8 cellular contexts compared by ENCODE assay signal in the genomic region with DNA sequence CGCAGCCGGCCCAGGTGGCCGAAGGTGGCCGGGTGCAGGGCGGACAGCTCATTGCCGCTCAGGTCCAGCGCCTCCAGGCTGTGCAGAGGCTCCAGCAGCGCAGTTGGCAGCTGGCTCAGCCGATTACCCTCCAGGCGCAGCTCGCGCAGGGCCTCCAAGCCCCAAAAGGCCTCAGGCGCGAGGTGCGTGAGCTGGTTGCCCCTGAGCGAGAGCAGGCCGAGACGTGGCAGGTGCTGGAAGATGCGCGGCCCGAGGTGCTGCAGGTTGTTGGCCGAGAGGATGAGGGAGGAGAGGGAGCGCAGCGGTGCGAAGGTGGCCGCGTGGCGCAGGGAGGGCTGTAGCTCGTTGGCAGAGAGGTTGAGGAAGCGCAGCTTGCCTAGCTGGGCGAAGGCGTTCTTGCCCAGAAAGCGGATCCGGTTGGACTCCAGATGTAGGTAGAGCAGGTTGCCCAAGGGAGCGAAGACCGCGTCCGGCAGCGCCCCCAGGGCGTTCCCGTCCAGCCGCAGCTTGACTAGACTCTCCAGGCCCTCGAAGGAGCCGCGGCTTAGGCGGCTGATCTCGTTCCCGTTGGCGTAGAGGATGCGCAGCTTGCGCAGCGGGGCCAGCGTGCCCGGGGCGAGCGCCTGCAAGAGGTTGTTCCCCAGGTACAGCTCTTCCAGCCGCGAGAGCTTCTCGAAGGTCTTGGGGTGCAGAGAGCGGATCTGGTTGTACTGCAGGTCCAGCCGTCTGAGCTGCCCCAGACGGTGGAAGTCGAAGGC. TPM values are rescaled to one million over a fixed set of nuclear protein-coding genes. Genes with fewer than 3 reads are reported as not detected.
DNase-seq lines count a peak whose midpoint lies in the region; ATAC-seq and TF ChIP-seq lines count a peak whose summit lies in the region.

No MANE protein-coding gene starts in this region.

- no peaks in the 10 kb centered on the region for H3K36me3 Mint-ChIP-seq in immature natural killer cell
- no peaks in the 10 kb centered on the region for H3K36me3 Mint-ChIP-seq in stimulated activated effector memory CD8-positive, alpha-beta T cell treated with anti-CD3 and anti-CD28 coated beads, Interleukin-12 subunit alpha, Interleukin-12 subunit beta, amount 100 ng/mL, for 72 hours

- peaks cover 7 to 13% (median 11%) of the 10 kb centered on the region in 3 donors for H3K27me3 Mint-ChIP-seq in immature natural killer cell (ENCODE audit: low read depth in 3 of 3)

- H3K27ac ChIP-seq in HUES64 (ENCODE audit: low read depth, low read length) (no peak overlapping the region), body of pancreas (peak overlapping the region in 2 of 4 donors; percentile 29 to 35)

- DNase-seq in AG10803 (ENCODE audit: low read depth): no peak
- DNase-seq in body of pancreas: peak in 3 of 4 donors; percentile 12 to 58 (median 17)
- peak in 2 of 3 donors; percentile 1 to 5 for DNase-seq in immature natural killer cell
- peak in 1 of 2 donors; percentile 67 for DNase-seq in stimulated activated effector memory CD8-positive, alpha-beta T cell treated with anti-CD3 and anti-CD28 coated beads, Interleukin-12 subunit alpha, Interleukin-12 subunit beta, amount 100 ng/mL, for 72 hours (ENCODE audit: low spot score in 2 of 2)
- DNase-seq in activated effector memory CD4-positive, alpha-beta T cell treated with anti-CD3 and anti-CD28 coated beads, Interleukin-2, amount 50 U/mL, for 16 hours: no peak
- DNase-seq in putamen (ENCODE audit: low spot score): no peak

- H3K27me3 ChIP-seq in HUES64 (ENCODE audit: insufficient read depth, low read length) (peaks cover 59% of the 10 kb centered on the region), body of pancreas (no peaks in the 10 kb centered on the region)

- peaks cover 5 to 22% of the 10 kb centered on the region in 2 donors for H3K4me1 Mint-ChIP-seq in immature natural killer cell
- H3K4me1 Mint-ChIP-seq in stimulated activated effector memory CD8-positive, alpha-beta T cell treated with anti-CD3 and anti-CD28 coated beads, Interleukin-12 subunit alpha, Interleukin-12 subunit beta, amount 100 ng/mL, for 72 hours: peaks cover 6% of the 10 kb centered on the region

- peak overlapping the region; percentile 69 to 78 (median 75) for H3K4me3 Mint-ChIP-seq in immature natural killer cell
- H3K4me3 Mint-ChIP-seq in stimulated activated effector memory CD8-positive, alpha-beta T cell treated with anti-CD3 and anti-CD28 coated beads, Interleukin-12 subunit alpha, Interleukin-12 subunit beta, amount 100 ng/mL, for 72 hours: peak overlapping the region; percentile 45

- no peak for TF ChIP-seq CTCF in AG10803 (conservative IDR thresholded peaks at IDR 0.05; ENCODE audit: low read length)
- no peak for TF ChIP-seq CTCF in body of pancreas (IDR thresholded peaks at IDR 0.05)

- H3K9ac ChIP-seq in HUES64 (ENCODE audit: low read depth, low read length): peak overlapping the region; percentile 57; the same call in 1 of the 2 replicates

- H3K4me1 ChIP-seq in HUES64 (ENCODE audit: insufficient read depth, low read length): peaks cover 26% of the 10 kb centered on the region
- H3K4me1 ChIP-seq in body of pancreas: peaks cover 28% of the 10 kb centered on the region

- H3K9me3 ChIP-seq in HUES64 (ENCODE audit: insufficient read depth, low read depth, low read length) (no peaks in the 10 kb centered on the region), body of pancreas (no peaks in the 10 kb centered on the region)

- ATAC-seq in body of pancreas (peak; percentile 19), HG03039 (IDR thresholded peaks at IDR 0.05; ENCODE audit: unreplicated experiment) (no peak)
- ATAC-seq in stimulated activated effector memory CD8-positive, alpha-beta T cell treated with anti-CD3 and anti-CD28 coated beads, Interleukin-12 subunit alpha, Interleukin-12 subunit beta, amount 100 ng/mL, for 72 hours: peak; percentile 17

- TF ChIP-seq POLR2A in body of pancreas (IDR thresholded peaks at IDR 0.05): no peak

- H3K4me3 ChIP-seq in AG10803 (ENCODE audit: low read length) (peak overlapping the region; percentile 7), HUES64 (ENCODE audit: low read length) (peak overlapping the region; percentile 65), body of pancreas (no peak overlapping the region)

- H3K36me3 ChIP-seq in HUES64 (ENCODE audit: insufficient read depth, low read length) (no peaks in the 10 kb centered on the region), body of pancreas (replicated peaks in 1 of 2; ENCODE audit: insufficient read depth in 1 of 2, low read depth in 2 of 2) (no peaks in the 10 kb centered on the region)

- no peak overlapping the region for H3K27ac Mint-ChIP-seq in immature natural killer cell
- no peak overlapping the region for H3K27ac Mint-ChIP-seq in stimulated activated effector memory CD8-positive, alpha-beta T cell treated with anti-CD3 and anti-CD28 coated beads, Interleukin-12 subunit alpha, Interleukin-12 subunit beta, amount 100 ng/mL, for 72 hours

- intact Hi-C loops in body of pancreas (cut with DNase I): no loop called here

- no peaks in the 10 kb centered on the region for H3K9me3 Mint-ChIP-seq in immature natural killer cell
- H3K9me3 Mint-ChIP-seq in stimulated activated effector memory CD8-positive, alpha-beta T cell treated with anti-CD3 and anti-CD28 coated beads, Interleukin-12 subunit alpha, Interleukin-12 subunit beta, amount 100 ng/mL, for 72 hours: no peaks in the 10 kb centered on the region

- 5% methylated on average over 63 of the region's 63 CpGs for WGBS in HUES64
- 6 to 16% methylated on average over 27 to 63 of the region's 63 CpGs for WGBS in body of pancreas, 2 donors

RNA-seq across cellular contexts. Expression of a gene that starts 0.9 kb away (rescaled TPM):
- 9.0 TPM for polyA plus RNA-seq in HUES64 (2013, experiment 1 of 2)
- 13.6 TPM for polyA plus RNA-seq in HUES64 (2013, experiment 2 of 2)
- total RNA-seq in body of pancreas: 1 to 10 TPM; 1.3 to 1.6 TPM
- polyA plus RNA-seq in immature natural killer cell: not detected

Comparison
In these comparisons a context has a peak if more than half of its experiments do, and no peak if none do; other contexts are left out.
1. DNase-seq: peak in body of pancreas (3 of 4) and immature natural killer cell (2 of 3); none in AG10803 (single experiment), activated effector memory CD4-positive, alpha-beta T cell treated with anti-CD3 and anti-CD28 coated beads, Interleukin-2, amount 50 U/mL, for 16 hours (single experiment) and putamen (single experiment).
2. H3K4me3 ChIP-seq: peak in AG10803 (single experiment) and HUES64 (single experiment); none in body of pancreas (0 of 2).